ENCODE assay signal across 17 cellular contexts in genomic region chr11:6378695-6378989, GRCh38. TPM values are rescaled to one million over a fixed set of nuclear protein-coding genes. Genes with fewer than 3 reads are reported as not detected.
A peak's percentile ranks its signal among the peaks of the same experiment; 100 is the strongest.
DNase-seq lines count a peak whose midpoint lies in the region; ATAC-seq, FAIRE-seq and TF ChIP-seq lines count a peak whose summit lies in the region.
"Had no signal": no experiment of that assay in that cellular context is flagged by ENCODE, and none has a peak within 500 bp of the region (broad histone marks: within the 10 kb centered on the region; RNA-seq: fewer than 3 reads in every experiment).

No MANE protein-coding gene starts in this region.

- no peaks in the 10 kb centered on the region for H3K27me3 ChIP-seq in endothelial cell of umbilical vein (ENCODE audit: control insufficient read depth in 2 of 2, insufficient read depth in 2 of 2, low read length in 2 of 2)
- H3K27me3 ChIP-seq: cardiac muscle cell, SJSA1 had no signal

- POLR2A ChIA-PET in activated CD4-positive, alpha-beta T cell treated with anti-CD3 and anti-CD28 coated beads for 36 hours (lab: Charles Lee) = interaction anchor here (0.9 to 2.6 kb wide), 4 partner anchors 24 to 103 kb away, joined by 5 to 19 read pairs (median 8); partner anchors contain the start of genes APBB1, ARFIP2 and TIMM10B
- POLR2A ChIA-PET in endothelial cell of umbilical vein (lab: Charles Lee) = interaction anchor here (0.8 to 2.2 kb wide), 5 partner anchors 12 to 103 kb away, joined by 3 to 12 read pairs (median 9); partner anchors contain the start of genes APBB1, ARFIP2, SMPD1 and TIMM10B

- CTCF ChIA-PET in activated CD4-positive, alpha-beta T cell treated with anti-CD3 and anti-CD28 coated beads for 36 hours (lab: Charles Lee) = interaction anchor here (0.5 to 12.8 kb wide), 67 partner anchors 10 to 377 kb away, joined by 3 to 536 read pairs (median 5); partner anchors contain the start of genes APBB1, ARFIP2, CAVIN3 and CNGA4
- CTCF ChIA-PET in endothelial cell of umbilical vein (lab: Charles Lee) = interaction anchor here (0.6 to 10.2 kb wide), 90 partner anchors 10 to 548 kb away, joined by 3 to 638 read pairs (median 6); partner anchors contain the start of genes APBB1, ARFIP2, FHIP1B and HPX

- no peaks in the 10 kb centered on the region for H3K79me2 ChIP-seq in endothelial cell of umbilical vein (ENCODE audit: control insufficient read depth, insufficient read depth, low read length)

- intact Hi-C loops in activated CD4-positive, alpha-beta T cell treated with anti-CD3 and anti-CD28 coated beads for 36 hours (cut with DNase I, micrococcal nuclease) = no loop called here
- intact Hi-C loops in endothelial cell of umbilical vein (cut with micrococcal nuclease) = loop anchor here (2.0 kb wide), 1 partner anchor 228 kb away; no protein-coding TSS in a partner anchor

- no peak for TF ChIP-seq POLR2A in endothelial cell of umbilical vein (IDR thresholded peaks at IDR 0.05; ENCODE audit: low read depth, low read length)

- no peak overlapping the region for H3K4me3 Mint-ChIP-seq in activated CD4-positive, alpha-beta T cell treated with anti-CD3 and anti-CD28 coated beads for 36 hours
- H3K4me3 Mint-ChIP-seq in IgD-negative memory B cell = no peak overlapping the region
- H3K4me3 Mint-ChIP-seq: activated T-helper 17 cell treated with anti-CD3 and anti-CD28 coated beads, Interleukin-2, amount 50 U/mL, for 72 hours; immature natural killer cell; neural crest cell had no signal

- H3K27me3 Mint-ChIP-seq in activated CD4-positive, alpha-beta T cell treated with anti-CD3 and anti-CD28 coated beads for 36 hours = no peaks in the 10 kb centered on the region
- H3K27me3 Mint-ChIP-seq in IgD-negative memory B cell = no peaks in the 10 kb centered on the region
- H3K27me3 Mint-ChIP-seq: activated T-helper 17 cell treated with anti-CD3 and anti-CD28 coated beads, Interleukin-2, amount 50 U/mL, for 72 hours had no signal

- H3K4me3 ChIP-seq in AG10803 (ENCODE audit: low read length) (no peak overlapping the region), endothelial cell of umbilical vein (replicated peaks in 1 of 3; ENCODE audit: insufficient read depth in 1 of 3, low read depth in 1 of 3, low read length in 3 of 3) (peak overlapping the region in 1 of 3 experiments; percentile 27)
- H3K4me3 ChIP-seq: cardiac muscle cell, SJSA1 had no signal

- H3K9ac ChIP-seq in endothelial cell of umbilical vein (replicated peaks; ENCODE audit: extremely low read depth, insufficient read depth, low read length) = peak overlapping the region; percentile 12

- no peaks in the 10 kb centered on the region for H3K36me3 Mint-ChIP-seq in activated CD4-positive, alpha-beta T cell treated with anti-CD3 and anti-CD28 coated beads for 36 hours (ENCODE audit: low read depth)
- no peaks in the 10 kb centered on the region for H3K36me3 Mint-ChIP-seq in IgD-negative memory B cell
- H3K36me3 Mint-ChIP-seq: immature natural killer cell had no signal

- no peak for ATAC-seq in activated CD4-positive, alpha-beta T cell treated with anti-CD3 and anti-CD28 coated beads for 36 hours

- no peak for FAIRE-seq in endothelial cell of umbilical vein (lab: Jason Lieb, UNC)

- H2AFZ ChIP-seq in endothelial cell of umbilical vein (ENCODE audit: low read depth, low read length) = peak overlapping the region; percentile 44

- peak overlapping the region; percentile 75 for H3K4me2 ChIP-seq in endothelial cell of umbilical vein (ENCODE audit: insufficient read depth, low read length)

- no peaks in the 10 kb centered on the region for H3K9me3 Mint-ChIP-seq in activated CD4-positive, alpha-beta T cell treated with anti-CD3 and anti-CD28 coated beads for 36 hours (ENCODE audit: low read depth)
- H3K9me3 Mint-ChIP-seq in IgD-negative memory B cell = no peaks in the 10 kb centered on the region
- H3K9me3 Mint-ChIP-seq: activated T-helper 17 cell treated with anti-CD3 and anti-CD28 coated beads, Interleukin-2, amount 50 U/mL, for 72 hours; immature natural killer cell; neural crest cell had no signal

- peak overlapping the region; percentile 66 for H3K27ac ChIP-seq in endothelial cell of umbilical vein (ENCODE audit: insufficient read depth, low read depth, low read length)
- H3K27ac ChIP-seq: cardiac muscle cell, epithelial cell of prostate, SJSA1 had no signal

- TSS peak; percentile 86 for BruUV-seq in endothelial cell of umbilical vein (replicated peaks; lab: Mats Ljungman, UMichigan)

- peaks cover 26% of the 10 kb centered on the region for H3K4me1 Mint-ChIP-seq in activated CD4-positive, alpha-beta T cell treated with anti-CD3 and anti-CD28 coated beads for 36 hours
- H3K4me1 Mint-ChIP-seq in IgD-negative memory B cell = peaks cover 4 to 17% (median 6%) of the 10 kb centered on the region in 3 donors
- H3K4me1 Mint-ChIP-seq: activated T-helper 17 cell treated with anti-CD3 and anti-CD28 coated beads, Interleukin-2, amount 50 U/mL, for 72 hours; neural crest cell had no signal

- no peaks in the 10 kb centered on the region for H3K36me3 ChIP-seq in endothelial cell of umbilical vein (ENCODE audit: control insufficient read depth in 2 of 2, extremely low read depth in 1 of 2, insufficient read depth in 2 of 2, low read length in 2 of 2)
- H3K36me3 ChIP-seq: cardiac muscle cell, SJSA1 had no signal

- DNase-seq in activated CD4-positive, alpha-beta T cell treated with anti-CD3 and anti-CD28 coated beads for 36 hours = no peak
- no peak for DNase-seq in activated CD4-positive, alpha-beta T cell treated with anti-CD3 and anti-CD28 coated beads for 4 hours
- no peak for DNase-seq in AG10803 (ENCODE audit: low read depth)
- no peak for DNase-seq in endothelial cell of umbilical vein (ENCODE audit: low read depth, low spot score)
- DNase-seq in cerebellum (ENCODE audit: low spot score) = no peak
- DNase-seq in dedifferentiated amniotic fluid mesenchymal stem cell (ENCODE audit: extremely low spot score) = no peak
- DNase-seq in germinal center (ENCODE audit: low spot score) = no peak
- DNase-seq: GOT3, NCI-H2081 treated with DMSO at 0.1 percent for 48 hours, posterior cingulate gyrus had no signal

- H3K4me1 ChIP-seq in endothelial cell of umbilical vein (ENCODE audit: control insufficient read depth, extremely low read depth, insufficient read depth, low read length) = peaks cover 17% of the 10 kb centered on the region
- H3K4me1 ChIP-seq: SJSA1 had no signal

- 0 out of 2 replicates have a peak, but pooled peaks have one; percentile 2 for TF ChIP-seq CTCF in AG10803 (conservative IDR thresholded peaks at IDR 0.05; ENCODE audit: low read length)
- no peak for TF ChIP-seq CTCF in endothelial cell of umbilical vein (IDR thresholded peaks at IDR 0.05; ENCODE audit: extremely low read depth in 1 of 2, insufficient read depth in 1 of 2, low read depth in 1 of 2, low read length in 2 of 2)

- H4K20me1 ChIP-seq in endothelial cell of umbilical vein (replicated peaks; ENCODE audit: control insufficient read depth, extremely low read depth, insufficient read depth, low read length) = no peaks in the 10 kb centered on the region

- H3K9me1 ChIP-seq in endothelial cell of umbilical vein (replicated peaks; ENCODE audit: control insufficient read depth, extremely low read depth, insufficient read depth, low read length) = no peaks in the 10 kb centered on the region

- H3K27ac Mint-ChIP-seq in activated CD4-positive, alpha-beta T cell treated with anti-CD3 and anti-CD28 coated beads for 36 hours = peak overlapping the region; percentile 79
- peak overlapping the region in 2 of 3 donors; percentile 36 to 61 for H3K27ac Mint-ChIP-seq in IgD-negative memory B cell
- H3K27ac Mint-ChIP-seq: activated T-helper 17 cell treated with anti-CD3 and anti-CD28 coated beads, Interleukin-2, amount 50 U/mL, for 72 hours had no signal

- dilution Hi-C loops in endothelial cell of umbilical vein (cut with MboI; ENCODE audit: extremely low pct_ligation_motif_present, low sequenced_read_pairs) = no loop called here

- no peaks in the 10 kb centered on the region for H3K9me3 ChIP-seq in endothelial cell of umbilical vein (replicated peaks; ENCODE audit: control insufficient read depth, insufficient read depth, low read length)
- H3K9me3 ChIP-seq: SJSA1 had no signal

RNA-seq across cellular contexts. Expression of gene SMPD1, which starts 11.6 kb away (rescaled TPM):
- 10 to 100 TPM; 13.1 to 14.1 TPM for total RNA-seq in activated CD4-positive, alpha-beta T cell treated with anti-CD3 and anti-CD28 coated beads for 36 hours
- polyA plus RNA-seq in IgD-negative memory B cell (4.9 TPM), endothelial cell of umbilical vein (93.6 and 105 TPM in 2 replicates)
- total RNA-seq in endothelial cell of umbilical vein (51.9 and 58.9 TPM in 2 replicates), cerebellum (11.5 TPM)
- polyA plus RNA-seq in endothelial cell of umbilical vein (2011; cell fraction: cytosol; rRNA removed) = 83.3 and 85.6 TPM in 2 replicates
- polyA plus RNA-seq in endothelial cell of umbilical vein (2011; cell fraction: nucleus; rRNA removed) = 39.1 and 41.0 TPM in 2 replicates
- polyA plus RNA-seq in endothelial cell of umbilical vein (2012) = 75.0 and 98.9 TPM in 2 replicates
- polyA minus RNA-seq in endothelial cell of umbilical vein = 43.6 and 51.2 TPM in 2 replicates
- polyA minus RNA-seq in endothelial cell of umbilical vein (2011; cell fraction: cytosol; rRNA and poly(A)+ RNA removed) = 8.7 TPM
- polyA minus RNA-seq in endothelial cell of umbilical vein (2011; cell fraction: nucleus; rRNA and poly(A)+ RNA removed) = 11.1 and 11.8 TPM in 2 replicates

RNA-seq across cellular contexts. Expression of gene APBB1, which starts 40.3 kb away (rescaled TPM):
- total RNA-seq in activated CD4-positive, alpha-beta T cell treated with anti-CD3 and anti-CD28 coated beads for 36 hours = 10 to 100 TPM; 43.2 to 49.8 TPM
- 21.4 TPM for polyA plus RNA-seq in IgD-negative memory B cell
- total RNA-seq in endothelial cell of umbilical vein = 44.3 and 48.0 TPM in 2 replicates
- 63.5 and 63.8 TPM in 2 replicates for polyA plus RNA-seq in endothelial cell of umbilical vein
- 49.8 and 54.0 TPM in 2 replicates for polyA plus RNA-seq in endothelial cell of umbilical vein (2011; cell fraction: cytosol; rRNA removed)
- polyA plus RNA-seq in endothelial cell of umbilical vein (2011; cell fraction: nucleus; rRNA removed) = 58.4 and 65.1 TPM in 2 replicates
- 48.3 and 48.6 TPM in 2 replicates for polyA plus RNA-seq in endothelial cell of umbilical vein (2012)
- polyA minus RNA-seq in endothelial cell of umbilical vein = 51.7 and 55.7 TPM in 2 replicates
- polyA minus RNA-seq in endothelial cell of umbilical vein (2011; cell fraction: cytosol; rRNA and poly(A)+ RNA removed) = not detected
- polyA minus RNA-seq in endothelial cell of umbilical vein (2011; cell fraction: nucleus; rRNA and poly(A)+ RNA removed) = 15.2 and 20.3 TPM in 2 replicates
- total RNA-seq in cerebellum = 139 TPM

RNA-seq across cellular contexts. Expression of gene CAVIN3, which starts 58.3 kb away (rescaled TPM):
- total RNA-seq in activated CD4-positive, alpha-beta T cell treated with anti-CD3 and anti-CD28 coated beads for 36 hours = 10 to 100 TPM; 24.8 to 25.5 TPM
- polyA plus RNA-seq in IgD-negative memory B cell = not detected
- 153 and 164 TPM in 2 replicates for total RNA-seq in endothelial cell of umbilical vein
- polyA plus RNA-seq in endothelial cell of umbilical vein = 221 and 241 TPM in 2 replicates
- polyA plus RNA-seq in endothelial cell of umbilical vein (2011; cell fraction: cytosol; rRNA removed) = 93.2 and 148 TPM in 2 replicates
- 50.3 and 61.3 TPM in 2 replicates for polyA plus RNA-seq in endothelial cell of umbilical vein (2011; cell fraction: nucleus; rRNA removed)
- 90.3 and 91.1 TPM in 2 replicates for polyA plus RNA-seq in endothelial cell of umbilical vein (2012)
- polyA minus RNA-seq in endothelial cell of umbilical vein = 21.3 and 31.6 TPM in 2 replicates
- 14.2 TPM for polyA minus RNA-seq in endothelial cell of umbilical vein (2011; cell fraction: cytosol; rRNA and poly(A)+ RNA removed)
- 12.1 and 21.8 TPM in 2 replicates for polyA minus RNA-seq in endothelial cell of umbilical vein (2011; cell fraction: nucleus; rRNA and poly(A)+ RNA removed)
- 2.7 TPM for total RNA-seq in cerebellum
- polyA plus RNA-seq: immature natural killer cell had no signal
